22 cellular contexts compared by ENCODE assay signal in the genomic region with DNA sequence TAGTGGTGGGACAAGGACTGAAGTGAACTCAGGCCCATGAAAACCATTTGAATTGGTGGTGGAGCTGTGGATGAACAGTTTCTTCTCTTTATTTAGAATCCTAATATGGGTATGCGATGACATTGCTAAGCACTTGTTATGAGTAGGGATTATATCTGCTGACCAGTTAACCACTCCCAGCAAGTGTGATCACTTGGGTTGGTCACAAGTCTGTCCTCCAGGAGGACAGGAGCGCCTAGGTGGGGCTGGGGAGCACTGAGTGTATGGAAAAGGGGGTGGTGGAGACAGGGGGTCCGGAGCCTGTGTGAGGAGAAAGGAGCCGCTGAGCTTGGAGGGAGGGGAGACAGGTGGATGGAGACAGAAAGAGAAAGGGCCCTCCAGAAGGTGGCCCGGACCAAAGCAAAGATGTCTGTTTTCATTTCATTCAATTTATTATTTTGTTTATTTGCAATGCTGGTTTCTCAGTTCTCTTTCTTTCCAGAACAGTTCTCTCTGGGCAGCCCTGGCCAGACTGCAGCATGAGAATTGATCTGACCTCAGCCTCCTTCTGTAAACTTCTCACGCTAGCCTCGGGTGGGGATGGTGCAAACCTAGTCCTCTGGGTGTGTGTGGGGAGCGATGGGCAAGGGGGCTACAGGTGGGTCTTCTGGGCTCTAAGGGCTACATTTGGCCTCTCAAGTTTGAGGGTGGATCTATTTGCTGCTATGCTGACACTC. TPM values are rescaled to one million over a fixed set of nuclear protein-coding genes. Genes with fewer than 3 reads are reported as not detected.
DNase-seq lines count a peak whose midpoint lies in the region; ATAC-seq and TF ChIP-seq lines count a peak whose summit lies in the region.
"Had no signal": no experiment of that assay in that cellular context is flagged by ENCODE, and none has a peak within 500 bp of the region (broad histone marks: within the 10 kb centered on the region; RNA-seq: fewer than 3 reads in every experiment).

No MANE protein-coding gene starts in this region.

- no peak for ATAC-seq in activated B cell treated with CpG ODN at 0.5 μM for 24 hours (ENCODE audit: low read depth)
- no peak for ATAC-seq in activated CD8-positive, alpha-beta T cell treated with anti-CD3 and anti-CD28 coated beads for 36 hours
- no peak for ATAC-seq in stimulated activated naive CD8-positive, alpha-beta T cell treated with anti-CD3 and anti-CD28 coated beads, Interleukin-15, Interleukin-2, amounts not matched to agents 100 U/mL and 50 U/mL, for 24 hours
- ATAC-seq: PC-3, SK-N-SH treated with all-trans-retinoic acid at 6 μM for 48 hours had no signal

- peaks cover 49% of the 10 kb centered on the region for H3K4me1 Mint-ChIP-seq in activated B cell treated with CpG ODN at 0.5 μM for 24 hours
- no peaks in the 10 kb centered on the region for H3K4me1 Mint-ChIP-seq in activated CD8-positive, alpha-beta T cell treated with anti-CD3 and anti-CD28 coated beads for 36 hours (ENCODE audit: low read depth)

- H4K20me1 ChIP-seq in BLaER1 (no peaks in the 10 kb centered on the region), osteoblast (ENCODE audit: insufficient read depth, low read length) (no peaks in the 10 kb centered on the region)

- H3K9ac ChIP-seq in BLaER1 = peak overlapping the region; percentile 8

- no peaks in the 10 kb centered on the region for H3K79me2 ChIP-seq in osteoblast (ENCODE audit: insufficient read depth, low read length)

- no peak overlapping the region for H3K4me3 ChIP-seq in BLaER1
- H3K4me3 ChIP-seq in GM12875 (ENCODE audit: low read depth, low read length) = peak overlapping the region; percentile 7
- no peak overlapping the region for H3K4me3 ChIP-seq in osteoblast (ENCODE audit: insufficient read depth, low read length)

- POLR2A ChIA-PET in activated B cell treated with CpG ODN at 0.5 μM for 24 hours (lab: Charles Lee) = no interaction called here
- POLR2A ChIA-PET in activated CD8-positive, alpha-beta T cell treated with anti-CD3 and anti-CD28 coated beads for 36 hours (lab: Charles Lee) = no interaction called here

- H3K27ac ChIP-seq in BLaER1 (peak overlapping the region; percentile 87), osteoblast (ENCODE audit: low read depth, low read length) (no peak overlapping the region)

- no peaks in the 10 kb centered on the region for H3K27me3 Mint-ChIP-seq in activated B cell treated with CpG ODN at 0.5 μM for 24 hours
- peaks cover 2% of the 10 kb centered on the region for H3K27me3 Mint-ChIP-seq in activated CD8-positive, alpha-beta T cell treated with anti-CD3 and anti-CD28 coated beads for 36 hours

- H3K4me2 ChIP-seq in BLaER1 (peak overlapping the region; percentile 93), osteoblast (ENCODE audit: insufficient read depth, low read length) (no peak overlapping the region)

- no peak overlapping the region for H3K4me3 Mint-ChIP-seq in activated B cell treated with CpG ODN at 0.5 μM for 24 hours
- no peak overlapping the region for H3K4me3 Mint-ChIP-seq in activated CD8-positive, alpha-beta T cell treated with anti-CD3 and anti-CD28 coated beads for 36 hours
- H3K4me3 Mint-ChIP-seq: HFFc6 had no signal

- H3K27ac Mint-ChIP-seq in activated B cell treated with CpG ODN at 0.5 μM for 24 hours = peak overlapping the region; percentile 24
- no peak overlapping the region for H3K27ac Mint-ChIP-seq in activated CD8-positive, alpha-beta T cell treated with anti-CD3 and anti-CD28 coated beads for 36 hours
- H3K27ac Mint-ChIP-seq: HFFc6 had no signal

- H3K9me3 ChIP-seq in BLaER1 = peaks cover 11% of the 10 kb centered on the region
- H3K9me3 ChIP-seq in osteoblast (ENCODE audit: low read depth, low read length) = no peaks in the 10 kb centered on the region

- no peaks in the 10 kb centered on the region for H3K36me3 Mint-ChIP-seq in activated B cell treated with CpG ODN at 0.5 μM for 24 hours (ENCODE audit: low read depth)
- no peaks in the 10 kb centered on the region for H3K36me3 Mint-ChIP-seq in activated CD8-positive, alpha-beta T cell treated with anti-CD3 and anti-CD28 coated beads for 36 hours (ENCODE audit: low read depth)

- no peak for TF ChIP-seq CTCF in GM12875 (IDR thresholded peaks at IDR 0.05; ENCODE audit: borderline replicate concordance, insufficient read depth, low read depth, low read length)
- no peak for TF ChIP-seq CTCF in activated B cell treated with CpG ODN at 0.5 μM for 24 hours (IDR thresholded peaks at IDR 0.05)
- no peak for TF ChIP-seq CTCF in osteoblast (IDR thresholded peaks at IDR 0.05; ENCODE audit: extremely low read depth, low read depth, low read length)
- TF ChIP-seq CTCF in activated CD8-positive, alpha-beta T cell treated with anti-CD3 and anti-CD28 coated beads for 36 hours (IDR thresholded peaks at IDR 0.05) = no peak

- CTCF ChIA-PET in activated B cell treated with CpG ODN at 0.5 μM for 24 hours (lab: Charles Lee) = interaction anchor here (1.3 kb wide), 1 partner anchor 9 kb away, joined by 4 read pairs; a partner anchor contains a TSS
- CTCF ChIA-PET in activated CD8-positive, alpha-beta T cell treated with anti-CD3 and anti-CD28 coated beads for 36 hours (lab: Charles Lee) = no interaction called here

- no peak for DNase-seq in activated B cell treated with CpG ODN at 0.5 μM for 24 hours
- DNase-seq in osteoblast (ENCODE audit: insufficient read length, low spot score, missing footprints) = peak; percentile 69
- no peak for DNase-seq in activated CD8-positive, alpha-beta T cell treated with anti-CD3 and anti-CD28 coated beads for 36 hours
- DNase-seq in stimulated activated naive CD8-positive, alpha-beta T cell treated with anti-CD3 and anti-CD28 coated beads, Interleukin-15, Interleukin-2, amounts not matched to agents 100 U/mL and 50 U/mL, for 24 hours = no peak
- DNase-seq in HUDEP-2 (lab: John Stamatoyannopoulos, UW; ENCODE audit: unreplicated experiment in 76 of 76) = no peak
- no peak for DNase-seq in NOMO-1 (lab: John Stamatoyannopoulos, UW; ENCODE audit: unreplicated experiment in 2 of 2)
- DNase-seq: C1 segment of cervical spinal cord, DMS79 treated with DMSO at 0.1 percent for 48 hours, HFFc6, KBM-7, MV-4-11, NCI-H1417, NCI-H187 treated with DMSO at 0.1 percent for 48 hours, NCI-H226, NCI-H524, NCI-H82, PC-3, RPMI8226, SIG-M5 had no signal

- intact Hi-C loops in activated B cell treated with CpG ODN at 0.5 μM for 24 hours (cut with micrococcal nuclease) = no loop called here
- intact Hi-C loops in activated CD8-positive, alpha-beta T cell treated with anti-CD3 and anti-CD28 coated beads for 36 hours (cut with micrococcal nuclease) = no loop called here

- H3K9me3 Mint-ChIP-seq in activated B cell treated with CpG ODN at 0.5 μM for 24 hours = no peaks in the 10 kb centered on the region
- no peaks in the 10 kb centered on the region for H3K9me3 Mint-ChIP-seq in activated CD8-positive, alpha-beta T cell treated with anti-CD3 and anti-CD28 coated beads for 36 hours
- H3K9me3 Mint-ChIP-seq: HFFc6 had no signal

- no peak overlapping the region for H2AFZ ChIP-seq in osteoblast (ENCODE audit: low read length)

- H3K4me1 ChIP-seq in BLaER1 (peaks cover 92% of the 10 kb centered on the region), osteoblast (ENCODE audit: insufficient read depth, low read length) (peaks cover 21% of the 10 kb centered on the region)

- H3K36me3 ChIP-seq in BLaER1 (no peaks in the 10 kb centered on the region), osteoblast (ENCODE audit: insufficient read depth, low read length) (no peaks in the 10 kb centered on the region)

- H3K27me3 ChIP-seq in BLaER1 (no peaks in the 10 kb centered on the region), osteoblast (ENCODE audit: insufficient read depth, low read length) (no peaks in the 10 kb centered on the region)

RNA-seq across cellular contexts. Expression of a gene that starts 9.8 kb away (rescaled TPM):
- total RNA-seq in activated B cell treated with CpG ODN at 0.5 μM for 24 hours (3.6 and 3.7 TPM in 2 replicates), osteoblast (9.8 and 11.2 TPM in 2 replicates)
- total RNA-seq in activated CD8-positive, alpha-beta T cell treated with anti-CD3 and anti-CD28 coated beads for 36 hours = 1 to 10 TPM; 2.6 to 3.2 TPM

RNA-seq across cellular contexts. Expression of a gene that starts 31.7 kb away (rescaled TPM):
- total RNA-seq in activated B cell treated with CpG ODN at 0.5 μM for 24 hours (16.4 and 18.1 TPM in 2 replicates), osteoblast (82.2 and 85.4 TPM in 2 replicates)
- total RNA-seq in activated CD8-positive, alpha-beta T cell treated with anti-CD3 and anti-CD28 coated beads for 36 hours = 10 to 100 TPM; 26.0 to 28.0 TPM
